1 cellular context compared by ENCODE assay signal in genomic region chr2:218755567-218756404, GRCh38.
A peak's percentile ranks its signal among the peaks of the same experiment; 100 is the strongest.
TF ChIP-seq lines count a peak whose summit lies in the region.

No MANE protein-coding gene starts in this region.

TF ChIP-seq in HepG2, 621 proteins besides CTCF, POLR2A, EP300 and RAD21 (continued from another document and continues in another):
- TF ChIP-seq E2F1 (CRISPR knock-in tag; IDR thresholded peaks at IDR 0.05) (peak; percentile 48; the same call in 1 of the 2 replicates), ESRRA (CRISPR knock-in tag; IDR thresholded peaks at IDR 0.05; ENCODE audit: low read depth) (peak; percentile 95), MZF1 (CRISPR knock-in tag; IDR thresholded peaks at IDR 0.05; ENCODE audit: borderline replicate concordance) (0 out of 2 replicates have a peak, but pooled peaks have one; percentile 21), ZBTB39 (CRISPR knock-in tag; IDR thresholded peaks at IDR 0.05) (peak; percentile 22), ZBTB7A (CRISPR knock-in tag; IDR thresholded peaks at IDR 0.05) (peak; percentile 94), ZNF841 (CRISPR knock-in tag; IDR thresholded peaks at IDR 0.05; ENCODE audit: borderline replicate concordance) (no peak), GTF3A (CRISPR knock-in tag; conservative IDR thresholded peaks at IDR 0.05) (0 out of 2 replicates have a peak, but pooled peaks have one; percentile 53), ZNF614 (CRISPR knock-in tag; IDR thresholded peaks at IDR 0.05; ENCODE audit: borderline replicate concordance) (peak; percentile 98), ZNF407 (CRISPR knock-in tag; IDR thresholded peaks at IDR 0.05; ENCODE audit: not compliant biosample characterization) (peak; percentile 35), ASH2L (IDR thresholded peaks at IDR 0.05; ENCODE audit: insufficient read length, low read depth, low read length) (peak; percentile 98), ZNF512B (CRISPR knock-in tag; IDR thresholded peaks at IDR 0.05; ENCODE audit: borderline replicate concordance) (peak; percentile 84; the same call in 1 of the 2 replicates), ZNF274 (CRISPR knock-in tag; IDR thresholded peaks at IDR 0.05) (peak; percentile 51; the same call in 1 of the 2 replicates), ZNF784 (CRISPR knock-in tag; IDR thresholded peaks at IDR 0.05; ENCODE audit: borderline replicate concordance) (peak; percentile 88), GATAD1 (CRISPR knock-in tag; IDR thresholded peaks at IDR 0.05) (peak; percentile 83), HMG20A (CRISPR knock-in tag; IDR thresholded peaks at IDR 0.05; ENCODE audit: borderline replicate concordance) (peak; percentile 95), MXD3 (CRISPR knock-in tag; IDR thresholded peaks at IDR 0.05) (no peak; the same call in 1 of the 2 replicates), KAT7 (CRISPR knock-in tag; IDR thresholded peaks at IDR 0.05; ENCODE audit: borderline replicate concordance) (peak; percentile 46; the same call in 1 of the 2 replicates), IKZF5 (CRISPR knock-in tag; IDR thresholded peaks at IDR 0.05) (peak; percentile 99), SRSF4 (IDR thresholded peaks at IDR 0.05; ENCODE audit: low read depth, low read length, poor library complexity, severe bottlenecking) (no peak), MYC (CRISPR knock-in tag; IDR thresholded peaks at IDR 0.05; ENCODE audit: borderline replicate concordance) (peak; percentile 77), HDAC1 (CRISPR knock-in tag; IDR thresholded peaks at IDR 0.05) (peak; percentile 99), HOMEZ (CRISPR knock-in tag; IDR thresholded peaks at IDR 0.05; ENCODE audit: low read depth) (peak; percentile 93), ATF3 (CRISPR knock-in tag; IDR thresholded peaks at IDR 0.05) (peak; percentile 70), ZNF800 (CRISPR knock-in tag; IDR thresholded peaks at IDR 0.05) (peak; percentile 86; the same call in 1 of the 2 replicates), ZNF34 (CRISPR knock-in tag; IDR thresholded peaks at IDR 0.05; ENCODE audit: borderline replicate concordance) (no peak), THYN1 (CRISPR knock-in tag; IDR thresholded peaks at IDR 0.05; ENCODE audit: borderline replicate concordance, low read depth) (no peak), GABPB1 (CRISPR knock-in tag; IDR thresholded peaks at IDR 0.05) (peak; percentile 46; the same call in 1 of the 2 replicates), ZNF446 (CRISPR knock-in tag; IDR thresholded peaks at IDR 0.05) (0 out of 2 replicates have a peak, but pooled peaks have one; percentile 43)
